In genomic region chr15:90638241-90638691, GRCh38 we compare ENCODE assay signal across 14 cellular contexts.
A peak's percentile ranks its signal among the peaks of the same experiment; 100 is the strongest.
DNase-seq lines count a peak whose midpoint lies in the region; TF ChIP-seq lines count a peak whose summit lies in the region.
"Had no signal": no experiment of that assay in that cellular context is flagged by ENCODE, and none has a peak within 500 bp of the region (broad histone marks: within the 10 kb centered on the region; RNA-seq: fewer than 3 reads in every experiment).

No MANE protein-coding gene starts in this region.

- TF ChIP-seq POLR2A in tibial nerve (IDR thresholded peaks at IDR 0.05): no peak

- H3K9ac ChIP-seq in MM.1S (ENCODE audit: low read length): no peak overlapping the region

- H3K27ac ChIP-seq in temporal lobe (ENCODE audit: low read depth, low read length) (peak overlapping the region; percentile 25), tibial nerve (peak overlapping the region in 1 of 4 donors; percentile 18), MM.1S (ENCODE audit: low read length) (no peak overlapping the region), left ventricle myocardium inferior (replicated peaks) (no peak overlapping the region)
- H3K27ac ChIP-seq: prostate gland had no signal

- no peak overlapping the region for H3K4me2 ChIP-seq in MM.1S (ENCODE audit: low read depth, low read length)

- H3K27me3 ChIP-seq in tibial nerve (no peaks in the 10 kb centered on the region), MM.1S (replicated peaks; ENCODE audit: insufficient read depth, low read length) (no peaks in the 10 kb centered on the region), left ventricle myocardium inferior (ENCODE audit: low read depth) (no peaks in the 10 kb centered on the region)

- TF ChIP-seq CTCF in tibial nerve (IDR thresholded peaks at IDR 0.05) (no peak), MM.1S (IDR thresholded peaks at IDR 0.05; ENCODE audit: low read length) (no peak), left ventricle myocardium inferior (IDR thresholded peaks at IDR 0.05; ENCODE audit: borderline replicate concordance) (no peak)

- 54 to 59% methylated on average over 12 of the region's 12 CpGs for WGBS in tibial nerve, 2 donors

- peaks cover 0 to 4% (median 0%) of the 10 kb centered on the region in 4 donors for H3K4me1 ChIP-seq in tibial nerve
- no peaks in the 10 kb centered on the region for H3K4me1 ChIP-seq in MM.1S (ENCODE audit: low read length)
- no peaks in the 10 kb centered on the region for H3K4me1 ChIP-seq in left ventricle myocardium inferior
- H3K4me1 ChIP-seq: prostate gland had no signal

- H3K9me3 ChIP-seq in tibial nerve (peaks cover 0 to 3% (median 0%) of the 10 kb centered on the region in 4 donors), MM.1S (replicated peaks; ENCODE audit: insufficient read depth, low read length) (no peaks in the 10 kb centered on the region), left ventricle myocardium inferior (replicated peaks) (no peaks in the 10 kb centered on the region)
- H3K9me3 ChIP-seq: prostate gland had no signal

- no peak overlapping the region for H2AFZ ChIP-seq in MM.1S (ENCODE audit: low read length)

- no peaks in the 10 kb centered on the region for H3K9me3 Mint-ChIP-seq in activated T-cell treated with anti-CD3 and anti-CD28 coated beads, Interleukin-2, amount 50 U/mL, for 24 hours
- H3K9me3 Mint-ChIP-seq in dendritic cell treated with granulocyte-macrophage colony-stimulating factor and Interleukin-4, amounts not matched to agents 40 ng/mL and 50 ng/mL, for 4 days: no peaks in the 10 kb centered on the region

- no peak for TF ChIP-seq EP300 in tibial nerve (IDR thresholded peaks at IDR 0.05)

- H3K27ac Mint-ChIP-seq in activated T-cell treated with anti-CD3 and anti-CD28 coated beads, Interleukin-2, amount 50 U/mL, for 24 hours: peak overlapping the region; percentile 63
- peak overlapping the region; percentile 17 for H3K27ac Mint-ChIP-seq in dendritic cell treated with granulocyte-macrophage colony-stimulating factor and Interleukin-4, amounts not matched to agents 40 ng/mL and 50 ng/mL, for 4 days

- H3K36me3 ChIP-seq in tibial nerve: peaks cover 5 to 81% (median 17%) of the 10 kb centered on the region in 3 donors
- H3K36me3 ChIP-seq in MM.1S (replicated peaks; ENCODE audit: insufficient read depth, low read length): no peaks in the 10 kb centered on the region
- peaks cover 76% of the 10 kb centered on the region for H3K36me3 ChIP-seq in left ventricle myocardium inferior

- no peaks in the 10 kb centered on the region for H4K20me1 ChIP-seq in MM.1S (ENCODE audit: insufficient read depth, low read length)

- H3F3A ChIP-seq in MM.1S (ENCODE audit: insufficient read depth, low read length): no peaks in the 10 kb centered on the region

- H3K79me2 ChIP-seq in MM.1S (ENCODE audit: low read length): no peaks in the 10 kb centered on the region

- H3K9me2 ChIP-seq in MM.1S (replicated peaks; ENCODE audit: insufficient read depth, low read length): no peaks in the 10 kb centered on the region

- no peak overlapping the region for H3K4me3 ChIP-seq in tibial nerve
- no peak overlapping the region for H3K4me3 ChIP-seq in MM.1S (ENCODE audit: low read length)
- no peak overlapping the region for H3K4me3 ChIP-seq in left ventricle myocardium inferior
- H3K4me3 ChIP-seq: prostate gland had no signal

- peaks cover 5% of the 10 kb centered on the region for H3K4me1 Mint-ChIP-seq in activated T-cell treated with anti-CD3 and anti-CD28 coated beads, Interleukin-2, amount 50 U/mL, for 24 hours (ENCODE audit: low read depth)
- peaks cover 39% of the 10 kb centered on the region for H3K4me1 Mint-ChIP-seq in dendritic cell treated with granulocyte-macrophage colony-stimulating factor and Interleukin-4, amounts not matched to agents 40 ng/mL and 50 ng/mL, for 4 days (ENCODE audit: low read depth)

- H3K36me3 Mint-ChIP-seq in activated T-cell treated with anti-CD3 and anti-CD28 coated beads, Interleukin-2, amount 50 U/mL, for 24 hours (ENCODE audit: low read depth): peaks cover 75% of the 10 kb centered on the region
- H3K36me3 Mint-ChIP-seq in dendritic cell treated with granulocyte-macrophage colony-stimulating factor and Interleukin-4, amounts not matched to agents 40 ng/mL and 50 ng/mL, for 4 days (ENCODE audit: low read depth): peaks cover 79% of the 10 kb centered on the region

- no peak for DNase-seq in activated T-cell treated with anti-CD3 and anti-CD28 coated beads, Interleukin-2, amount 50 U/mL, for 24 hours
- DNase-seq in activated T-cell treated with anti-CD3 and anti-CD28 coated beads, Interleukin-2, amount 50 U/mL, for 1 hour: no peak
- DNase-seq in NCI-H524 treated with DMSO at 0.1 percent for 48 hours (lab: John Stamatoyannopoulos, UW) (peak; percentile 66), tibial nerve (ENCODE audit: low spot score in 2 of 2) (no peak), MM.1S (no peak), left ventricle myocardium inferior (no peak)
- DNase-seq: activated CD4-positive, alpha-beta T cell treated with anti-CD3 and anti-CD28 coated beads for 48 hours; KG1; NCI-H187; stimulated activated naive CD4-positive, alpha-beta T cell had no signal

- no peak overlapping the region for H3K4me3 Mint-ChIP-seq in activated T-cell treated with anti-CD3 and anti-CD28 coated beads, Interleukin-2, amount 50 U/mL, for 24 hours
- no peak overlapping the region for H3K4me3 Mint-ChIP-seq in dendritic cell treated with granulocyte-macrophage colony-stimulating factor and Interleukin-4, amounts not matched to agents 40 ng/mL and 50 ng/mL, for 4 days
- H3K4me3 Mint-ChIP-seq: activated naive CD8-positive, alpha-beta T cell had no signal

- no peaks in the 10 kb centered on the region for H3K27me3 Mint-ChIP-seq in activated T-cell treated with anti-CD3 and anti-CD28 coated beads, Interleukin-2, amount 50 U/mL, for 24 hours
- no peaks in the 10 kb centered on the region for H3K27me3 Mint-ChIP-seq in dendritic cell treated with granulocyte-macrophage colony-stimulating factor and Interleukin-4, amounts not matched to agents 40 ng/mL and 50 ng/mL, for 4 days
- H3K27me3 Mint-ChIP-seq: activated naive CD8-positive, alpha-beta T cell had no signal

- intact Hi-C loops in dendritic cell treated with granulocyte-macrophage colony-stimulating factor and Interleukin-4, amounts not matched to agents 40 ng/mL and 50 ng/mL, for 4 days (cut with micrococcal nuclease): no loop called here
- intact Hi-C loops in left ventricle myocardium inferior (cut with micrococcal nuclease): no loop called here
